Comparison of ENCODE assay signal across 8 cellular contexts in the genomic region with DNA sequence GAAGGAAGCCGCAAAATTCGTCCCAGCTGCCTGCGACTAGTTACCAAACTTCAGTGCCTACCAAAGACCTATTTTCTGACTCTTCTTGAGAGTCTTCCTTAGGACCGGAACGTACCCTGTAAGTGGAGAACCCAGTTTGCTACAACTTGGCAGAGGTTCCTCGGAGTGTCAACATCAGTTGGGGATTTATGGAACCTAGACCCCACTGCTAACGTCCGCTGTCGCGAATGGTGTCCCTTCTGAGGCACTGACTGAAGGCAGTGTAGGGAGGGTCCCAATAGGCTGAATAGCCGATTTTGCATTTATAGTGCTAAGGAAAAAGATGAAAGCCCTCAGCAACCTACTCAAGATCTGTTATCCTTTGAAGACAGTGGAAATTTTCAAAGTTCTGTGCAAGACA. TPM values are rescaled to one million over a fixed set of nuclear protein-coding genes. Genes with fewer than 3 reads are reported as not detected.
DNase-seq lines count a peak whose midpoint lies in the region; ATAC-seq, FAIRE-seq and TF ChIP-seq lines count a peak whose summit lies in the region.

No MANE protein-coding gene starts in this region.

- H3K9me2 ChIP-seq in SU-DHL-6 (replicated peaks; ENCODE audit: insufficient read depth, low read length) = no peaks in the 10 kb centered on the region

- H3K9me3 ChIP-seq in SU-DHL-6 (ENCODE audit: insufficient read depth, low read length) (no peaks in the 10 kb centered on the region), small intestine (ENCODE audit: control insufficient read depth, low read depth) (no peaks in the 10 kb centered on the region)

- no peak overlapping the region for H2AFZ ChIP-seq in SU-DHL-6 (ENCODE audit: low read depth, low read length, severe bottlenecking)

- H3K36me3 ChIP-seq in H7 (replicated peaks; ENCODE audit: control insufficient read depth, insufficient read depth, low read length) (no peaks in the 10 kb centered on the region), SU-DHL-6 (ENCODE audit: low read length) (peaks cover 24% of the 10 kb centered on the region), small intestine (ENCODE audit: control insufficient read depth in 2 of 2, insufficient read depth in 2 of 2, low read length in 2 of 2) (no peaks in the 10 kb centered on the region)

- peak overlapping the region; percentile 97 for H3K27ac ChIP-seq in SU-DHL-6 (ENCODE audit: low read depth, low read length)
- H3K27ac ChIP-seq in small intestine (ENCODE audit: low read depth in 1 of 2, low read length in 1 of 2) = peak overlapping the region; percentile 66 to 91

- no peak for ATAC-seq in GM18498 (IDR thresholded peaks at IDR 0.05; ENCODE audit: unreplicated experiment)

- DNase-seq in H7 (no peak), foreskin melanocyte (peak; percentile 11), small intestine (no peak), midbrain (lab: John Stamatoyannopoulos, UW) (no peak), NK-92 (lab: John Stamatoyannopoulos, UW; ENCODE audit: unreplicated experiment) (no peak), GM12891 (ENCODE audit: insufficient read length, low spot score) (no peak)

- H3K4me3 ChIP-seq in H7 (ENCODE audit: insufficient read depth, low read depth, low read length) (peak overlapping the region; percentile 59), SU-DHL-6 (ENCODE audit: insufficient read depth, low read length, poor library complexity, severe bottlenecking) (peak overlapping the region; percentile 64), small intestine (ENCODE audit: low read depth in 1 of 2, low read length in 2 of 2) (peak overlapping the region; percentile 40 to 92)

- TF ChIP-seq CTCF in SU-DHL-6 (IDR thresholded peaks at IDR 0.05; ENCODE audit: insufficient read depth, low read length, poor library complexity, severe bottlenecking) = no peak

- peaks cover 76% of the 10 kb centered on the region for H3K79me2 ChIP-seq in SU-DHL-6 (ENCODE audit: insufficient read depth, low read length)

- H3K4me1 ChIP-seq in small intestine (ENCODE audit: control insufficient read depth in 2 of 2, insufficient read depth in 1 of 2, low read depth in 1 of 2, low read length in 1 of 2) = peaks cover 0 to 2% of the 10 kb centered on the region in 2 donors

- 13 to 22% (median 15%) methylated on average over 11 of the region's 11 CpGs for WGBS in small intestine, 3 donors

- FAIRE-seq in small intestine (lab: Jason Lieb, UNC) = no peak
- no peak for FAIRE-seq in GM12891 (lab: Jason Lieb, UNC)

- H3K27me3 ChIP-seq in H7 (ENCODE audit: control insufficient read depth, insufficient read depth, low read length) (peaks cover 8% of the 10 kb centered on the region), SU-DHL-6 (ENCODE audit: low read length) (no peaks in the 10 kb centered on the region), small intestine (ENCODE audit: control insufficient read depth in 2 of 2, insufficient read depth in 2 of 2, low read length in 2 of 2) (no peaks in the 10 kb centered on the region)

- peak overlapping the region; percentile 98 for H3K4me2 ChIP-seq in SU-DHL-6 (ENCODE audit: low read depth, low read length, poor library complexity, severe bottlenecking)

- TF ChIP-seq POLR2A in GM12891 (IDR thresholded peaks at IDR 0.05; ENCODE audit: low read depth, low read length) = no peak

- peaks cover 69% of the 10 kb centered on the region for H3F3A ChIP-seq in SU-DHL-6 (ENCODE audit: insufficient read depth)

- peaks cover 19% of the 10 kb centered on the region for H4K20me1 ChIP-seq in SU-DHL-6 (ENCODE audit: low read depth, low read length)

- H3K9ac ChIP-seq in SU-DHL-6 (ENCODE audit: low read length) = peak overlapping the region; percentile 79

TF ChIP-seq in GM12891, 5 proteins besides CTCF, POLR2A, EP300 and RAD21:
- TF ChIP-seq POU2F2 (IDR thresholded peaks at IDR 0.05; ENCODE audit: low read depth, low read length) (no peak), PAX5 (IDR thresholded peaks at IDR 0.05; ENCODE audit: insufficient read depth, low read length, severe bottlenecking) (no peak), POLR2AphosphoS5 (IDR thresholded peaks at IDR 0.05; ENCODE audit: low read depth, low read length) (no peak), SPI1 (IDR thresholded peaks at IDR 0.05; ENCODE audit: low read depth, low read length) (no peak), TAF1 (IDR thresholded peaks at IDR 0.05; ENCODE audit: low read depth, low read length) (no peak)

RNA-seq across cellular contexts. Expression of a gene that starts 0.6 kb away (rescaled TPM):
- 16.2 and 26.5 TPM in 2 replicates for total RNA-seq in H7 (2014; rRNA removed; shearing (Covaris generic))
- polyA plus RNA-seq in small intestine = 10 to 100 TPM in 2 of 3 donors, 1 to 10 TPM in 1; 6.7 to 27.7 (median 23.2) TPM
- 14.6 TPM for polyA plus RNA-seq in GM12891 (2012; ENCODE audit: low read depth, missing spikeins)
